Comparison of ENCODE assay signal across 8 cellular contexts in genomic region chr5:100779669-100780375, GRCh38.
DNase-seq lines count a peak whose midpoint lies in the region; ATAC-seq and TF ChIP-seq lines count a peak whose summit lies in the region.

No MANE protein-coding gene starts in this region.

- H3K27me3 Mint-ChIP-seq in naive B cell, result no peaks in the 10 kb centered on the region

- H3K36me3 Mint-ChIP-seq in naive B cell, result peaks cover 0 to 2% of the 10 kb centered on the region in 2 donors

- DNase-seq in UCSD-AML1 (lab: John Stamatoyannopoulos, UW; ENCODE audit: unreplicated experiment) (peak; percentile 13), naive B cell (no peak), dermis blood vessel endothelial cell (no peak), BE2C (no peak), activated gamma-delta T cell treated with Interleukin-2 at 50 U/mL for 16 hours (no peak), GM20000 (ENCODE audit: low spot score) (no peak)

- peaks cover 8% of the 10 kb centered on the region for H3K4me1 ChIP-seq in BE2C

- no peaks in the 10 kb centered on the region for H3K27me3 ChIP-seq in BE2C

- H3K9me3 Mint-ChIP-seq in naive B cell, result no peaks in the 10 kb centered on the region

- peaks cover 39 to 47% (median 44%) of the 10 kb centered on the region in 3 donors for H3K4me1 Mint-ChIP-seq in naive B cell

- no peaks in the 10 kb centered on the region for H3K36me3 ChIP-seq in BE2C

- ATAC-seq in GM19035 (IDR thresholded peaks at IDR 0.05; ENCODE audit: unreplicated experiment) (peak; percentile 18), HG02970 (IDR thresholded peaks at IDR 0.05; ENCODE audit: low FRiP score, unreplicated experiment) (peak; percentile 19), naive B cell (ENCODE audit: low read depth in 2 of 2) (peak in 1 of 2 donors; percentile 1)

- no peaks in the 10 kb centered on the region for H3K9me3 ChIP-seq in BE2C

- TF ChIP-seq CTCF in BE2C (IDR thresholded peaks at IDR 0.05; ENCODE audit: low read depth, low read length) (no peak), GM20000 (IDR thresholded peaks at IDR 0.05; ENCODE audit: extremely low read depth, missing control alignments) (no peak)

- no peak overlapping the region for H3K4me3 ChIP-seq in BE2C (ENCODE audit: low read depth, low read length)

- peak overlapping the region in 7 of 8 donors; percentile 72 to 87 (median 77) for H3K4me3 Mint-ChIP-seq in naive B cell

- peak overlapping the region; percentile 79 to 93 (median 90) for H3K27ac Mint-ChIP-seq in naive B cell
